In the genomic region with DNA sequence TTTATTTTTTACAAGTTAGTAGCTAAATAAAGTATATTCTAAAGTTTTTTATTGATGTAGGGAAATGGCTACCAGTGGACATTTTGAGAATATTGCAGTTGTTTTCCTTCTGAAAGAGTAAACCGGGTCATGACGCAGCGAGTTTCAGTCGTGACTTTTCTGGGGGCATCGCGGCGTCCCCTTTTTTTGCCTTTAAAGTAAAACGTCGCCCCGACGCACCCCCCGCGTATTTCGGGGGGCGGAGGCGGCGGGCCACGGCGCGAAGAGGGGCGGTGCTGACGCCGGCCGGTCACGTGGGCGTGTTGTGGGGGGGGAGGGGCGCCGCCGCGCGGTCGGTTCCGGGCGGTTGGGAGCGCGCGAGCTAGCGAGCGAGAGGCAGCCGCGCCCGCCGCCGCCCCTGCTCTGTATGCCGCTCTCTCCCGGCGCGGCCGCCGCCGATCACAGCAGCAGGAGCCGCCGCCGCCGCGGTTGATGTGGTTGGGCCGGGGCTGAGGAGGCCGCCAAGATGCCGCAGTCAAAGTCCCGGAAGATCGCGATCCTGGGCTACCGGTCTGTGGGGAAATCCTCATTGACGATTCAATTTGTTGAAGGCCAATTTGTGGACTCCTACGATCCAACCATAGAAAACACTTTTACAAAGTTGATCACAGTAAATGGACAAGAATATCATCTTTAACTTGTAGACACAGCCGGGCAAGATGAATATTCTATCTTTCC, we compare ENCODE assay signal across 8 cellular contexts. TPM values are rescaled to one million over a fixed set of nuclear protein-coding genes. Genes with fewer than 3 reads are reported as not detected.
DNase-seq lines count a peak whose midpoint lies in the region; ATAC-seq and TF ChIP-seq lines count a peak whose summit lies in the region.
"Not testable (repeated sequence)": the region's sequence is repeated elsewhere in the genome, so short reads cannot be mapped to it uniquely, and the experiment has no call there.

No MANE protein-coding gene starts in this region.

- in situ Hi-C loops in Caki2 (cut with HindIII; ENCODE audit: low pct_unique_long_range_greater_than_20kb, low sequenced_read_pairs) = not testable (repeated sequence)

- H3K27me3 ChIP-seq in WERI-Rb-1 (ENCODE audit: insufficient read depth, low read depth, severe bottlenecking) = not testable (repeated sequence)

- peak; percentile 91 for ATAC-seq in GM21737 (IDR thresholded peaks at IDR 0.05; ENCODE audit: unreplicated experiment)
- ATAC-seq in HG03469 (IDR thresholded peaks at IDR 0.05; ENCODE audit: unreplicated experiment) = peak; percentile 77
- ATAC-seq in omental fat pad (ENCODE audit: low FRiP score) = peak; percentile 99

- peak overlapping the region; percentile 25 for H3K4me3 Mint-ChIP-seq in activated naive CD8-positive, alpha-beta T cell treated with anti-CD3 and anti-CD28 coated beads for 36 hours

- not testable (repeated sequence) for H3K36me3 Mint-ChIP-seq in activated naive CD8-positive, alpha-beta T cell treated with anti-CD3 and anti-CD28 coated beads for 36 hours

- DNase-seq in Caki2 (ENCODE audit: low read depth) = peak; percentile 18
- peak; percentile 79 for DNase-seq in WERI-Rb-1
- peak; percentile 69 for DNase-seq in activated naive CD8-positive, alpha-beta T cell treated with anti-CD3 and anti-CD28 coated beads for 36 hours
- DNase-seq in head of caudate nucleus = peak; percentile 12 to 93 (median 76)
- DNase-seq in omental fat pad (ENCODE audit: low spot score) = not testable (repeated sequence)
- peak; percentile 77 for DNase-seq in stimulated activated CD8-positive, alpha-beta memory T cell treated with anti-CD3 and anti-CD28 coated beads, Interleukin-4, amount 100 ng/mL, for 48 hours

- H3K9me3 ChIP-seq in WERI-Rb-1 (ENCODE audit: severe bottlenecking) = not testable (repeated sequence)

- not testable (repeated sequence) for TF ChIP-seq CTCF in WERI-Rb-1 (IDR thresholded peaks at IDR 0.05; ENCODE audit: low read depth, low read length); omental fat pad (IDR thresholded peaks at IDR 0.05)

- not testable (repeated sequence) for H3K27ac Mint-ChIP-seq in activated naive CD8-positive, alpha-beta T cell treated with anti-CD3 and anti-CD28 coated beads for 36 hours

- intact Hi-C loops in head of caudate nucleus (cut with DNase I) = not testable (repeated sequence)

- H3K4me3 ChIP-seq in WERI-Rb-1 (ENCODE audit: low read depth, low read length) = peak overlapping the region; percentile 43

- not testable (repeated sequence) for H3K27me3 Mint-ChIP-seq in activated naive CD8-positive, alpha-beta T cell treated with anti-CD3 and anti-CD28 coated beads for 36 hours

- H3K4me1 Mint-ChIP-seq in activated naive CD8-positive, alpha-beta T cell treated with anti-CD3 and anti-CD28 coated beads for 36 hours = not testable (repeated sequence)

- not testable (repeated sequence) for H3K9me3 Mint-ChIP-seq in activated naive CD8-positive, alpha-beta T cell treated with anti-CD3 and anti-CD28 coated beads for 36 hours

- H3K27ac ChIP-seq in WERI-Rb-1 = not testable (repeated sequence)

- H3K36me3 ChIP-seq in WERI-Rb-1 = not testable (repeated sequence)

RNA-seq across cellular contexts. Expression of a gene that starts 57.5 kb away (rescaled TPM):
- not detected in 2 replicates for total RNA-seq in Caki2 (2014; rRNA removed; shearing (Covaris generic); ENCODE audit: low replicate concordance)
- under 1 TPM; 0.08 to 0.14 TPM for total RNA-seq in activated naive CD8-positive, alpha-beta T cell treated with anti-CD3 and anti-CD28 coated beads for 36 hours
- total RNA-seq in omental fat pad = 1 to 10 TPM in 3 of 4 donors, under 1 TPM in 1; 0.84 to 9.3 (median 1.4) TPM
